8 cellular contexts compared by ENCODE assay signal in genomic region chr16:81745704-81746558, GRCh38.
DNase-seq lines count a peak whose midpoint lies in the region; ATAC-seq and TF ChIP-seq lines count a peak whose summit lies in the region.

No MANE protein-coding gene starts in this region.

- H3K27me3 ChIP-seq in mucosa of rectum (ENCODE audit: control insufficient read depth in 2 of 2, insufficient read depth in 2 of 2, low read length in 2 of 2), result no peaks in the 10 kb centered on the region

- in situ Hi-C loops in GM13977 (cut with MboI; ENCODE audit: low pct_unique_long_range_greater_than_20kb, low sequenced_read_pairs, unreplicated experiment), result no loop called here

- H3K4me3 ChIP-seq in epithelial cell of esophagus (ENCODE audit: low read length) (peak overlapping the region; percentile 41), mucosa of rectum (ENCODE audit: low read length in 2 of 2) (peak overlapping the region; percentile 52 to 73)

- DNase-seq in GM13977 (ENCODE audit: low spot score) (peak; percentile 80), NCI-H748 treated with DMSO at 0.1 percent for 48 hours (lab: John Stamatoyannopoulos, UW) (peak; percentile 16), epithelial cell of esophagus (ENCODE audit: low read depth) (peak; percentile 47)
- DNase-seq in activated CD8-positive, alpha-beta memory T cell treated with anti-CD3 and anti-CD28 coated beads, Interleukin-2, amount 50 U/mL, for 4 hours, result peak; percentile 76
- peak; percentile 61 for DNase-seq in stimulated activated CD8-positive, alpha-beta memory T cell treated with anti-CD3 and anti-CD28 coated beads, Interleukin-4, amount 100 ng/mL, for 24 hours (ENCODE audit: low read depth)

- peaks cover 4 to 5% of the 10 kb centered on the region in 2 donors for H3K4me1 ChIP-seq in mucosa of rectum (ENCODE audit: control insufficient read depth in 2 of 2, insufficient read depth in 2 of 2, low read length in 2 of 2)

- H3K9ac ChIP-seq in mucosa of rectum (ENCODE audit: low read depth in 1 of 2, low read length in 2 of 2), result peak overlapping the region; percentile 26 to 44

- ATAC-seq in HG02759 (IDR thresholded peaks at IDR 0.05; ENCODE audit: unreplicated experiment) (peak; percentile 84), HG03457 (IDR thresholded peaks at IDR 0.05; ENCODE audit: unreplicated experiment) (no peak)

- TF ChIP-seq CTCF in GM13977 (IDR thresholded peaks at IDR 0.05; ENCODE audit: extremely low read depth, insufficient read depth, missing control alignments) (no peak), epithelial cell of esophagus (IDR thresholded peaks at IDR 0.05; ENCODE audit: insufficient read depth, low read depth, low read length, missing control alignments) (no peak)

- peak overlapping the region in 1 of 2 donors; percentile 35 for H3K27ac ChIP-seq in mucosa of rectum (ENCODE audit: low read depth in 2 of 2, low read length in 2 of 2)

- no peaks in the 10 kb centered on the region for H3K36me3 ChIP-seq in mucosa of rectum (ENCODE audit: control insufficient read depth in 2 of 2, insufficient read depth in 2 of 2, low read length in 2 of 2)

- H3K9me3 ChIP-seq in mucosa of rectum (ENCODE audit: control insufficient read depth in 2 of 2, low read length in 2 of 2), result no peaks in the 10 kb centered on the region

Comparison
In these comparisons a context has a peak if more than half of its experiments do, and no peak if none do; other contexts are left out.
1. DNase-seq: peak in every context shown above with its lines; median percentile 80 in GM13977; 76 in activated CD8-positive, alpha-beta memory T cell treated with anti-CD3 and anti-CD28 coated beads, Interleukin-2, amount 50 U/mL, for 4 hours; 61 in stimulated activated CD8-positive, alpha-beta memory T cell treated with anti-CD3 and anti-CD28 coated beads, Interleukin-4, amount 100 ng/mL, for 24 hours; 47 in epithelial cell of esophagus; 16 in NCI-H748 treated with DMSO at 0.1 percent for 48 hours.